8 cellular contexts compared by ENCODE assay signal in genomic region chr12:121391619-121392324, GRCh38. TPM values are rescaled to one million over a fixed set of nuclear protein-coding genes. Genes with fewer than 3 reads are reported as not detected.
DNase-seq lines count a peak whose midpoint lies in the region; ATAC-seq lines count a peak whose summit lies in the region.

No MANE protein-coding gene starts in this region.

- intact Hi-C loops in posterior vena cava (cut with DNase I), result no loop called here

- no peaks in the 10 kb centered on the region for H3K9me3 ChIP-seq in skeletal muscle satellite cell (replicated peaks; ENCODE audit: low read length)

- no peaks in the 10 kb centered on the region for H3K36me3 ChIP-seq in skeletal muscle satellite cell (ENCODE audit: insufficient read depth, low read length)

- no peak for ATAC-seq in HG03521 (IDR thresholded peaks at IDR 0.05; ENCODE audit: unreplicated experiment)
- ATAC-seq in GM21576 (IDR thresholded peaks at IDR 0.05; ENCODE audit: unreplicated experiment), result no peak

- no peaks in the 10 kb centered on the region for H3K4me1 ChIP-seq in skeletal muscle satellite cell (ENCODE audit: control insufficient read depth, insufficient read depth, low read length)

- H3K4me2 ChIP-seq in skeletal muscle satellite cell (ENCODE audit: low read length), result peak overlapping the region; percentile 19

- peak; percentile 41 for DNase-seq in GM03348 (ENCODE audit: low spot score)
- peak; percentile 43 for DNase-seq in NCI-H2227 treated with DMSO at 0.1 percent for 48 hours (lab: John Stamatoyannopoulos, UW)
- peak; percentile 32 for DNase-seq in central memory CD4-positive, alpha-beta T cell
- no peak for DNase-seq in posterior vena cava (ENCODE audit: low spot score)
- no peak for DNase-seq in COR-L47 (lab: John Stamatoyannopoulos, UW)

- H3K4me3 ChIP-seq in skeletal muscle satellite cell (ENCODE audit: low read length), result no peak overlapping the region

- H3K9ac ChIP-seq in skeletal muscle satellite cell (ENCODE audit: low read depth, low read length), result no peak overlapping the region

- H3K27me3 ChIP-seq in skeletal muscle satellite cell (ENCODE audit: control insufficient read depth, insufficient read depth, low read length), result no peaks in the 10 kb centered on the region

RNA-seq across cellular contexts. Expression of gene RNF34, which starts 8.1 kb away (rescaled TPM):
- 35.4 and 36.0 TPM in 2 replicates for total RNA-seq in skeletal muscle satellite cell (2012; rRNA removed)
- 10 to 100 TPM; 24.4 to 27.3 TPM for total RNA-seq in posterior vena cava

RNA-seq across cellular contexts. Expression of gene ANAPC5, which starts 39.6 kb away (rescaled TPM):
- 145 and 165 TPM in 2 replicates for total RNA-seq in skeletal muscle satellite cell (2012; rRNA removed)
- 10 to 100 TPM; 80.6 to 83.9 TPM for total RNA-seq in posterior vena cava

Comparison
In these comparisons a context has a peak if more than half of its experiments do, and no peak if none do; other contexts are left out.
1. DNase-seq: peak in GM03348 (single experiment), NCI-H2227 treated with DMSO at 0.1 percent for 48 hours (single experiment) and central memory CD4-positive, alpha-beta T cell (single experiment); none in posterior vena cava (single experiment) and COR-L47 (single experiment).